ENCODE assay signal across 25 cellular contexts in genomic region chr1:42070996-42071395, GRCh38.
"Had no signal": no experiment of that assay in that cellular context is flagged by ENCODE, and none has a peak within 500 bp of the region (broad histone marks: within the 10 kb centered on the region; RNA-seq: fewer than 3 reads in every experiment).

No MANE protein-coding gene starts in this region.

- H3K4me3 ChIP-seq: neural progenitor cell, ovary, psoas muscle, skin epidermis, smooth muscle cell, spleen, suprapubic skin, testis, tibial artery, transverse colon, upper lobe of right lung, uterus had no signal

- DNase-seq: natural killer cell; occipital lobe; ovary; posterior cingulate gyrus; psoas muscle; right cardiac atrium; spleen; stimulated activated CD4-positive, alpha-beta T cell treated with anti-CD3 and anti-CD28 coated beads, Interleukin-12 subunit alpha, Interleukin-12 subunit beta, amount 100 ng/mL, for 4 hours; stimulated activated CD4-positive, alpha-beta T cell treated with anti-CD3 and anti-CD28 coated beads, Interleukin-1b, Interleukin-23, amount 100 ng/mL, for 48 hours; stimulated activated CD4-positive, alpha-beta T cell treated with anti-CD3 and anti-CD28 coated beads, Interleukin-4, amount 100 ng/mL, for 1 hour; stimulated activated CD4-positive, alpha-beta T cell treated with anti-CD3 and anti-CD28 coated beads, Interleukin-4, amount 100 ng/mL, for 4 hours; stimulated activated CD8-positive, alpha-beta memory T cell treated with anti-CD3 and anti-CD28 coated beads, Interleukin-4, amount 100 ng/mL, for 48 hours; stimulated activated naive CD4-positive, alpha-beta T cell; stimulated activated naive CD8-positive, alpha-beta T cell treated with anti-CD3 and anti-CD28 coated beads, Interleukin-15, amount 100 ng/mL, for 72 hours; stimulated activated naive CD8-positive, alpha-beta T cell treated with anti-CD3 and anti-CD28 coated beads, Interleukin-15, Interleukin-2, amounts not matched to agents 100 U/mL and 50 U/mL, for 24 hours; substantia nigra; testis; tibial artery; transverse colon; upper lobe of right lung; uterus had no signal
